In genomic region chr1:24195874-24196273, GRCh38 we compare ENCODE assay signal across 1 cellular context.
TF ChIP-seq lines count a peak whose summit lies in the region.

No MANE protein-coding gene starts in this region.

TF ChIP-seq in IMR-90, 13 proteins besides CTCF, POLR2A, EP300 and RAD21 (continued from another document):
- TF ChIP-seq CHD1 (IDR thresholded peaks at IDR 0.05; ENCODE audit: low read depth, low read length) (no peak), MAFK (IDR thresholded peaks at IDR 0.05; ENCODE audit: low read depth, low read length) (no peak), ELK1 (IDR thresholded peaks at IDR 0.05; ENCODE audit: borderline replicate concordance, low read depth, low read length) (no peak)
